In genomic region chr15:73318463-73319351, GRCh38 we compare ENCODE assay signal across 9 cellular contexts. TPM values are rescaled to one million over a fixed set of nuclear protein-coding genes. Genes with fewer than 3 reads are reported as not detected.
DNase-seq lines count a peak whose midpoint lies in the region; ATAC-seq, FAIRE-seq and TF ChIP-seq lines count a peak whose summit lies in the region.
"Had no signal": no experiment of that assay in that cellular context is flagged by ENCODE, and none has a peak within 500 bp of the region (broad histone marks: within the 10 kb centered on the region; RNA-seq: fewer than 3 reads in every experiment).

No MANE protein-coding gene starts in this region.

- peak; percentile 66 for ATAC-seq in HG02852 (IDR thresholded peaks at IDR 0.05; ENCODE audit: unreplicated experiment)
- ATAC-seq in lower lobe of right lung: peak; percentile 14 to 18

- H3K36me3 ChIP-seq in lower lobe of right lung: no peaks in the 10 kb centered on the region
- no peaks in the 10 kb centered on the region for H3K36me3 ChIP-seq in thyroid gland

- TF ChIP-seq CTCF in lower lobe of right lung (IDR thresholded peaks at IDR 0.05) (no peak), D721Med (IDR thresholded peaks at IDR 0.05; ENCODE audit: insufficient read depth, missing control alignments) (no peak), thyroid gland (IDR thresholded peaks at IDR 0.05) (no peak)

- H3K27me3 ChIP-seq in lower lobe of right lung (ENCODE audit: low read depth) (peaks cover 32% of the 10 kb centered on the region), thyroid gland (no peaks in the 10 kb centered on the region)

- H3K4me1 ChIP-seq in lower lobe of right lung: no peaks in the 10 kb centered on the region
- no peaks in the 10 kb centered on the region for H3K4me1 ChIP-seq in thyroid gland

- H3K27ac ChIP-seq in lower lobe of right lung (no peak overlapping the region), thyroid gland (no peak overlapping the region)

- H3K4me3 ChIP-seq in lower lobe of right lung (no peak overlapping the region), thyroid gland (replicated peaks in 1 of 3) (no peak overlapping the region)

- 24 to 57% methylated on average over 6 to 24 of the region's 42 CpGs for WGBS in thyroid gland, 2 donors

- no peak for TF ChIP-seq POLR2A in thyroid gland (IDR thresholded peaks at IDR 0.05)

- no peak for FAIRE-seq in D721Med (lab: Jason Lieb, UNC)

- intact Hi-C loops in lower lobe of right lung (cut with DNase I) (no loop called here), thyroid gland (cut with DNase I) (no loop called here)

- DNase-seq in DMS79 (lab: John Stamatoyannopoulos, UW): peak; percentile 16
- peak; percentile 42 for DNase-seq in astrocyte of the hippocampus (ENCODE audit: low read depth, low spot score)
- DNase-seq in lower lobe of right lung: no peak
- DNase-seq in D721Med (ENCODE audit: insufficient read length, low spot score): no peak
- no peak for DNase-seq in NCI-H187 (lab: John Stamatoyannopoulos, UW)
- DNase-seq in activated T-cell treated with anti-CD3 and anti-CD28 coated beads, Interleukin-2, amount 50 U/mL, for 48 hours: no peak
- DNase-seq in thyroid gland: no peak
- DNase-seq: NCI-H2171 had no signal

- no peaks in the 10 kb centered on the region for H3K9me3 ChIP-seq in lower lobe of right lung
- H3K9me3 ChIP-seq in thyroid gland: no peaks in the 10 kb centered on the region

RNA-seq across cellular contexts. Expression of gene HCN4, which starts 50.1 kb away (rescaled TPM):
- total RNA-seq in lower lobe of right lung (0.18 TPM), thyroid gland (under 1 TPM in 2 of 4 donors, not detected in 2; under 0.01 to 0.10 TPM)

Comparison
In these comparisons a context has a peak if more than half of its experiments do, and no peak if none do; other contexts are left out.
1. DNase-seq: peak in DMS79 (single experiment) and astrocyte of the hippocampus (single experiment); none in lower lobe of right lung (single experiment), D721Med (single experiment), NCI-H187 (0 of 2), activated T-cell treated with anti-CD3 and anti-CD28 coated beads, Interleukin-2, amount 50 U/mL, for 48 hours (0 of 2) and thyroid gland (0 of 2).